8 cellular contexts compared by ENCODE assay signal in the genomic region with DNA sequence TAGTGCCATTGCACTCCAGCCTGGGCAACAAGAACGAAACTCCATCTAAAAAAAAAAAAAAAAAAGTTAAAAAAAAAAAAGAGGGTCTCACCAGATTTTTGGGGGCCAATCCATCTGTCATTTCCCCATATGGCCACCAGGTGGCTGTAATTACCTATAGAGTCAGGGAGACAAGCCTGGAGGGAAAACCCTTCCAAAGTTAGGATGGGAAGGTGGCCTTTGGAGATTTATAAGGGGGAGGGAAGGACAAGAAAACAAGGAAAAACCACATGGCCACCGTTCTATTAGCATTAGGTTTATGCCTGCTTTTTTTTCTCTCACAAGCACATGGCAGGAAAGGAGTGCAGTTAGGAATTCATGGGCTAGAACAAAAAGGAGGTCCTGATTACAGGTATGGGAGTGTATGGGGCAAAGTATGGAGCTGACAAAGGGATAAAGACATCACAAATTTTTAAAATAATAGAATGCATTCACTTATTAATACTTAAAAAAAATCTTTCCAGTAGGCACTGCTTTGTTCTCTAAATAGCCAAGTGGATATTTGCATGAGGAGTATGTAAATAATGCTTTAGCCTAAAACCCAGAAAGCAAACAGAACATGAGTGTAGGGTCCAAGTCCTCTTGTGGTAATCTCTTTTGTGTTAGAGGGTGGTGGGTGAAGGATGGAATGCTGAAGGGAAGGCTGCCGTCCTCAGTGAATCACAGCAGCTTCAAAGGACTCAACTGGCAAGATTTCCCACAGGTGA. TPM values are rescaled to one million over a fixed set of nuclear protein-coding genes. Genes with fewer than 3 reads are reported as not detected.
A peak's percentile ranks its signal among the peaks of the same experiment; 100 is the strongest.
DNase-seq lines count a peak whose midpoint lies in the region; ATAC-seq and TF ChIP-seq lines count a peak whose summit lies in the region.

No MANE protein-coding gene starts in this region.

- H3K4me3 Mint-ChIP-seq in CD4-positive, alpha-beta memory T cell: no peak overlapping the region

- no peaks in the 10 kb centered on the region for H3K9me3 Mint-ChIP-seq in CD4-positive, alpha-beta memory T cell

- H3K4me2 ChIP-seq in GM23248 (ENCODE audit: unreplicated experiment): no peak overlapping the region

- peaks cover 27% of the 10 kb centered on the region for H3K4me1 ChIP-seq in CD4-positive, alpha-beta memory T cell (ENCODE audit: insufficient read depth, low read length)
- H3K4me1 ChIP-seq in GM23248 (ENCODE audit: insufficient read depth): 0 out of 2 replicates have a peak, but pooled peaks cover 9% of the 10 kb centered on the region

- POLR2A ChIA-PET in CD4-positive, alpha-beta memory T cell (lab: Charles Lee; ENCODE audit: partially characterized antibody): interaction anchor here (0.6 to 4.9 kb wide), 11 partner anchors 10 to 505 kb away, joined by 3 to 29 read pairs (median 5); partner anchors contain the start of genes KDM6B and RNF227

- 33 to 36% methylated on average over 3 of the region's 3 CpGs for WGBS in GM23248 (ENCODE audit: low coverage in 1 of 2, low lambda C conversion rate in 2 of 2, missing lambda C conversion rate in 2 of 2), 2 experiments

- no peaks in the 10 kb centered on the region for H3K27me3 ChIP-seq in CD4-positive, alpha-beta memory T cell (ENCODE audit: insufficient read depth, low read length)
- H3K27me3 ChIP-seq in GM23248 (replicated peaks; ENCODE audit: insufficient read depth): no peaks in the 10 kb centered on the region

- no peak overlapping the region for H3K9ac ChIP-seq in GM23248

- DNase-seq in CD4-positive, alpha-beta memory T cell: peak; percentile 35 to 58 (median 41)
- DNase-seq in GM23248 (peak; percentile 64), choroid plexus epithelial cell (ENCODE audit: low read depth) (peak; percentile 53), medulla oblongata (ENCODE audit: extremely low spot score) (peak; percentile 73)

- H3K79me2 ChIP-seq in GM23248 (ENCODE audit: insufficient read depth): peaks cover 29% of the 10 kb centered on the region

- no peaks in the 10 kb centered on the region for H3K36me3 ChIP-seq in CD4-positive, alpha-beta memory T cell (ENCODE audit: insufficient read depth, low read length)
- H3K36me3 ChIP-seq in GM23248 (ENCODE audit: low read depth): 0 out of 2 replicates have a peak, but pooled peaks cover 3% of the 10 kb centered on the region

- no peaks in the 10 kb centered on the region for H3K9me3 ChIP-seq in CD4-positive, alpha-beta memory T cell (ENCODE audit: control insufficient read depth in 1 of 2, low read length in 2 of 2)
- no peaks in the 10 kb centered on the region for H3K9me3 ChIP-seq in GM23248 (ENCODE audit: low read depth)

- H3K4me3 ChIP-seq in CD4-positive, alpha-beta memory T cell (ENCODE audit: low read length in 2 of 2): no peak overlapping the region
- H3K4me3 ChIP-seq in GM23248: no peak overlapping the region
- H3K4me3 ChIP-seq in choroid plexus epithelial cell (ENCODE audit: low read depth, low read length): no peak overlapping the region

- no peaks in the 10 kb centered on the region for H3K27me3 Mint-ChIP-seq in CD4-positive, alpha-beta memory T cell

- peaks cover 4 to 11% of the 10 kb centered on the region in 2 donors for H3K36me3 Mint-ChIP-seq in CD4-positive, alpha-beta memory T cell

- no peaks in the 10 kb centered on the region for H3K9me2 ChIP-seq in GM23248 (ENCODE audit: insufficient read depth)

- H3K27ac ChIP-seq in CD4-positive, alpha-beta memory T cell (ENCODE audit: low read depth, low read length): no peak overlapping the region
- no peak overlapping the region for H3K27ac ChIP-seq in GM23248

- H3K4me1 Mint-ChIP-seq in CD4-positive, alpha-beta memory T cell: peaks cover 18 to 31% (median 22%) of the 10 kb centered on the region in 4 donors

- peak overlapping the region in 5 of 7 donors; percentile 11 to 80 (median 15) for H3K27ac Mint-ChIP-seq in CD4-positive, alpha-beta memory T cell

- ATAC-seq in HG02852 (IDR thresholded peaks at IDR 0.05; ENCODE audit: unreplicated experiment): no peak
- no peak for ATAC-seq in HG03108 (IDR thresholded peaks at IDR 0.05; ENCODE audit: unreplicated experiment)
- no peak for ATAC-seq in GM21526 (IDR thresholded peaks at IDR 0.05; ENCODE audit: low FRiP score, unreplicated experiment)

- CTCF ChIA-PET in CD4-positive, alpha-beta memory T cell (lab: Charles Lee; ENCODE audit: partially characterized antibody): interaction anchor here (0.8 to 14.8 kb wide), 29 partner anchors 8 to 216 kb away, joined by 3 to 311 read pairs (median 5); partner anchors contain the start of genes KDM6B and RNF227

- peak; percentile 80 for TF ChIP-seq CTCF in choroid plexus epithelial cell (conservative IDR thresholded peaks at IDR 0.05; ENCODE audit: low read depth, low read length)

- H3F3A ChIP-seq in GM23248 (ENCODE audit: insufficient read depth): peaks cover 16% of the 10 kb centered on the region

- no peaks in the 10 kb centered on the region for H4K20me1 ChIP-seq in GM23248 (ENCODE audit: insufficient read depth)

- intact Hi-C loops in CD4-positive, alpha-beta memory T cell (cut with micrococcal nuclease): loop anchor here (1.0 kb wide), 4 partner anchors 24 to 194 kb away; no protein-coding TSS in a partner anchor

- no peak overlapping the region for H2AFZ ChIP-seq in GM23248

- in situ Hi-C loops in GM23248 (cut with MboI): no loop called here

TF ChIP-seq in PFSK-1, 5 proteins besides CTCF, POLR2A, EP300 and RAD21:
- TF ChIP-seq SIN3A (IDR thresholded peaks at IDR 0.05; ENCODE audit: borderline replicate concordance, insufficient read depth, low read length) (0 out of 2 replicates have a peak, but pooled peaks have one; percentile 31), FOXP2 (optimal IDR thresholded peaks at IDR 0.05; ENCODE audit: borderline replicate concordance, extremely low read depth, extremely low read length, insufficient read depth) (no peak)

RNA-seq across cellular contexts. Expression of gene CYB5D1, which starts 5.1 kb away (rescaled TPM):
- total RNA-seq in CD4-positive, alpha-beta memory T cell: 10 to 100 TPM in 1 of 2 experiments, 1 to 10 TPM in 1; 8.7 to 11.4 TPM
- 1 to 10 TPM; 5.1 to 5.2 TPM for polyA plus RNA-seq in CD4-positive, alpha-beta memory T cell
- 11.0 and 20.6 TPM in 2 replicates for total RNA-seq in GM23248 (2014; rRNA removed; shearing (Covaris generic))
- 8.6 and 9.9 TPM in 2 replicates for polyA plus RNA-seq in GM23248 (2016; fragmentation: Nextera tagmentation; extraction: Ambion mirVana)
- polyA plus RNA-seq in PFSK-1 (2012; ENCODE audit: insufficient read length, low read depth): 16.4 TPM

RNA-seq across cellular contexts. Expression of gene NAA38, which starts 5.5 kb away (rescaled TPM):
- total RNA-seq in CD4-positive, alpha-beta memory T cell: 10 to 100 TPM; 23.1 to 25.8 TPM
- 100 to 1,000 TPM; 139 to 149 TPM for polyA plus RNA-seq in CD4-positive, alpha-beta memory T cell
- total RNA-seq in GM23248 (2014; rRNA removed; shearing (Covaris generic)): 70.4 and 71.5 TPM in 2 replicates
- polyA plus RNA-seq in GM23248 (2016; fragmentation: Nextera tagmentation; extraction: Ambion mirVana): 185 and 196 TPM in 2 replicates
- 321 TPM for polyA plus RNA-seq in PFSK-1 (2012; ENCODE audit: insufficient read length, low read depth)

RNA-seq across cellular contexts. Expression of gene TMEM88, which starts 8.0 kb away (rescaled TPM):
- 1 to 10 TPM; 6.2 to 7.9 TPM for total RNA-seq in CD4-positive, alpha-beta memory T cell
- not detected for polyA plus RNA-seq in CD4-positive, alpha-beta memory T cell
- total RNA-seq in GM23248 (2014; rRNA removed; shearing (Covaris generic)): not detected in 2 replicates
- polyA plus RNA-seq in GM23248 (2016; fragmentation: Nextera tagmentation; extraction: Ambion mirVana): 0.23 TPM in 1 of 2 replicates, not detected in the other
- 4.8 TPM for polyA plus RNA-seq in PFSK-1 (2012; ENCODE audit: insufficient read length, low read depth)

RNA-seq across cellular contexts. Expression of gene CHD3, which starts 25.7 kb away (rescaled TPM):
- 100 to 1,000 TPM; 274 to 287 TPM for total RNA-seq in CD4-positive, alpha-beta memory T cell
- polyA plus RNA-seq in CD4-positive, alpha-beta memory T cell: 10 to 100 TPM in 1 of 2 donors, under 1 TPM in 1; 0.84 to 24.4 TPM
- 56.5 and 73.6 TPM in 2 replicates for total RNA-seq in GM23248 (2014; rRNA removed; shearing (Covaris generic))
- 14.0 and 16.0 TPM in 2 replicates for polyA plus RNA-seq in GM23248 (2016; fragmentation: Nextera tagmentation; extraction: Ambion mirVana)
- polyA plus RNA-seq in PFSK-1 (2012; ENCODE audit: insufficient read length, low read depth): 204 TPM

RNA-seq across cellular contexts. Expression of gene KDM6B, which starts 28.8 kb away (rescaled TPM):
- 100 to 1,000 TPM; 119 to 129 TPM for total RNA-seq in CD4-positive, alpha-beta memory T cell
- 1 to 10 TPM in 1 of 2 donors, not detected in 1; 1.7 TPM for polyA plus RNA-seq in CD4-positive, alpha-beta memory T cell
- total RNA-seq in GM23248 (2014; rRNA removed; shearing (Covaris generic)): 0.76 and 1.3 TPM in 2 replicates
- polyA plus RNA-seq in GM23248 (2016; fragmentation: Nextera tagmentation; extraction: Ambion mirVana): 1.6 and 2.3 TPM in 2 replicates
- 45.6 TPM for polyA plus RNA-seq in PFSK-1 (2012; ENCODE audit: insufficient read length, low read depth)
